ENCODE assay signal across 16 cellular contexts in genomic region chr4:6500481-6501135, GRCh38. TPM values are rescaled to one million over a fixed set of nuclear protein-coding genes. Genes with fewer than 3 reads are reported as not detected.
"Had no signal": no experiment of that assay in that cellular context is flagged by ENCODE, and none has a peak within 500 bp of the region (broad histone marks: within the 10 kb centered on the region; RNA-seq: fewer than 3 reads in every experiment).

No MANE protein-coding gene starts in this region.

- H3K9me3 ChIP-seq: pancreas had no signal

- H3K27me3 ChIP-seq: pancreas had no signal

- FAIRE-seq: colon, pancreas, TTC549 had no signal

- ATAC-seq: left cardiac atrium; lower lobe of right lung; pancreas; stimulated activated effector memory CD8-positive, alpha-beta T cell treated with anti-CD3 and anti-CD28 coated beads, Interleukin-12 subunit alpha, Interleukin-12 subunit beta, amount 100 ng/mL, for 72 hours had no signal

- H3K4me1 ChIP-seq: lower lobe of right lung, pancreas had no signal

- H3K27ac ChIP-seq: lower lobe of right lung, pancreas, thoracic aorta had no signal

- DNase-seq: activated CD4-positive, CD25-positive, alpha-beta regulatory T cell treated with anti-CD3 and anti-CD28 coated beads, Interleukin-2, amount 50 U/mL, for 72 hours; caudate nucleus; effector CD4-positive, alpha-beta T cell; foreskin fibroblast; glutamatergic neuron; left cardiac atrium; lower lobe of right lung; naive B cell; pancreas; stimulated activated CD4-positive, alpha-beta T cell treated with anti-CD3 and anti-CD28 coated beads, Interleukin-12 subunit alpha, Interleukin-12 subunit beta, amount 100 ng/mL, for 4 hours; T-helper 2 cell had no signal

- H3K4me3 ChIP-seq: lower lobe of right lung, pancreas, thoracic aorta had no signal

- H3K36me3 ChIP-seq: lower lobe of right lung, pancreas, thoracic aorta had no signal

RNA-seq across cellular contexts. Expression of gene PPP2R2C, which starts 28.2 kb away (rescaled TPM):
- total RNA-seq: lower lobe of right lung, mononuclear cell had no signal
